ENCODE assay signal across 8 cellular contexts in the genomic region with DNA sequence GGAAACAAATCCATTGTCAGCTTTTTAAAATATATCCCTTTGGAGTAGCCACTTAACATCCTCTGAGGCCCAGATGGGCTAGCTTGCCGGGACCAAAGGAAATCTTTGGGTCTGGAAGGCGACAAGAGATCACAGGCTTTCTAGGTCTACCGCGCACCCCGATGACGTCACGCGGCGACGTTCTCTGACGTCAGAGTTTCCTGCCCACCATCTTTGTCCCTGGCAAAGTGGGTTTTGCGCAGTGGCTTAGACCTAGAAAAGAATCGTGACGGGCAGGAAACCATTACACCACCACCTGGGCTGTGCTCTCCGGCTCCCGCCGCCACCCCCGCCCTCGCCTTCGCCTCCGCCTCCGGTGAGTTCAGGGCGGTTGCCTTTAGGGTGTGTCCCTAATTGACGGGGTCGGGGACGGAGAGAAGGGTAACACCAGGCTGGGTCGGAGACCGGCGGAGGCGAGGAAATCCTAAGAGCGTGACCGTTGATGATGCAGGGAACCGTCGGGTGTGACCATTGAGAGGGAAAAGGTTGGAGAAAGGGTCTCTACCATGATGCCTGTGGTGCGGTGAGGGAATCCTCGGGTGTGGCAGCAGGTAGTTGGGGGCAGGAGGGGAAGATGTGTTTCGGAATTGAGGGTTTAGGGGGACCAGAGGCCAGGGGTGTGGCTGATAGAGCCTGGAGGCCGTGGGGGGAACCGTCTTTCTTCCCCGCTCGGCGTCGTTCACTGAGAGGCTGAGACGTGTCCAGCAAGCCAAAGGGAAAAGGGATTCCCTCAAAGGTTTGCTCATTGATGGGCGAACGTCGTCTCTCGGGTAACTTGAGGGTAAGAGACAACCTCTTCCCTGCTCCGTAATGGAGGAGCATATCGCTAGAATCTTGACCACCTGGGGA. TPM values are rescaled to one million over a fixed set of nuclear protein-coding genes. Genes with fewer than 3 reads are reported as not detected.
A peak's percentile ranks its signal among the peaks of the same experiment; 100 is the strongest.
DNase-seq lines count a peak whose midpoint lies in the region; ATAC-seq and TF ChIP-seq lines count a peak whose summit lies in the region.

Gene AP2B1, plus strand, starts transcription at position 249 of the 888 bp plus-strand sequence. CDS start 6,709 bp downstream, outside the sequence.

- ATAC-seq in HG02571 (IDR thresholded peaks at IDR 0.05; ENCODE audit: unreplicated experiment) (peak; percentile 84), SK-N-SH treated with all-trans-retinoic acid at 6 μM for 48 hours (peak; percentile 94)

- no peaks in the 10 kb centered on the region for H3K36me3 Mint-ChIP-seq in activated naive CD4-positive, alpha-beta T cell treated with anti-CD3 and anti-CD28 coated beads, Interleukin-2, amount 50 U/mL, for 24 hours

- peak within 1 kb of the TSS; percentile 98 for H3K4me3 Mint-ChIP-seq in activated naive CD4-positive, alpha-beta T cell treated with anti-CD3 and anti-CD28 coated beads, Interleukin-2, amount 50 U/mL, for 24 hours

- peak within 1 kb of the TSS; percentile 99 for H3K27ac Mint-ChIP-seq in activated naive CD4-positive, alpha-beta T cell treated with anti-CD3 and anti-CD28 coated beads, Interleukin-2, amount 50 U/mL, for 24 hours

- H3K9me3 Mint-ChIP-seq in activated naive CD4-positive, alpha-beta T cell treated with anti-CD3 and anti-CD28 coated beads, Interleukin-2, amount 50 U/mL, for 24 hours = no peaks in the 10 kb centered on the region

- H3K27ac ChIP-seq in temporal lobe (ENCODE audit: low read depth, low read length) = peak within 1 kb of the TSS; percentile 80

- H3K4me1 Mint-ChIP-seq in activated naive CD4-positive, alpha-beta T cell treated with anti-CD3 and anti-CD28 coated beads, Interleukin-2, amount 50 U/mL, for 24 hours = peaks cover 40% of the 10 kb centered on the region

- DNase-seq in GM04504 (ENCODE audit: low read depth) = peak; percentile 91
- DNase-seq in NCI-H1092 (lab: John Stamatoyannopoulos, UW) = peak; percentile 90
- DNase-seq in glomerular endothelial cell (ENCODE audit: extremely low read depth, low read depth, low spot score) = peak; percentile 91
- peak; percentile 87 for DNase-seq in occipital lobe (lab: John Stamatoyannopoulos, UW)

- H3K27me3 Mint-ChIP-seq in activated naive CD4-positive, alpha-beta T cell treated with anti-CD3 and anti-CD28 coated beads, Interleukin-2, amount 50 U/mL, for 24 hours = no peaks in the 10 kb centered on the region

TF ChIP-seq in SK-N-SH treated with all-trans-retinoic acid at 6 μM for 48 hours, 23 proteins besides CTCF, POLR2A, EP300 and RAD21:
- TF ChIP-seq POU6F1 (CRISPR knock-in tag; IDR thresholded peaks at IDR 0.05; ENCODE audit: borderline replicate concordance, low read depth) (no peak), OSR1 (CRISPR knock-in tag; IDR thresholded peaks at IDR 0.05) (no peak), RARB (CRISPR knock-in tag; IDR thresholded peaks at IDR 0.05) (no peak), TCF4 (CRISPR knock-in tag; IDR thresholded peaks at IDR 0.05; ENCODE audit: borderline replicate concordance) (no peak), ZFP30 (CRISPR knock-in tag; IDR thresholded peaks at IDR 0.05) (no peak), GLIS3 (CRISPR knock-in tag; IDR thresholded peaks at IDR 0.05) (no peak), TOX (CRISPR knock-in tag; IDR thresholded peaks at IDR 0.05; ENCODE audit: borderline replicate concordance) (no peak), CSDC2 (CRISPR knock-in tag; IDR thresholded peaks at IDR 0.05) (peak; percentile 81; the same call in 1 of the 2 replicates), ZC3H10 (CRISPR knock-in tag; IDR thresholded peaks at IDR 0.05) (no peak), BACH2 (CRISPR knock-in tag; IDR thresholded peaks at IDR 0.05; ENCODE audit: borderline replicate concordance) (no peak), ARNTL (CRISPR knock-in tag; IDR thresholded peaks at IDR 0.05; ENCODE audit: borderline replicate concordance, low read depth) (no peak), ISL1 (CRISPR knock-in tag; IDR thresholded peaks at IDR 0.05) (no peak), ZNF70 (CRISPR knock-in tag; IDR thresholded peaks at IDR 0.05) (peak; percentile 34; the same call in 1 of the 2 replicates), ZNF8 (CRISPR knock-in tag; IDR thresholded peaks at IDR 0.05) (no peak), TSHZ2 (CRISPR knock-in tag; IDR thresholded peaks at IDR 0.05) (peak; percentile 80), ZNF565 (CRISPR knock-in tag; conservative IDR thresholded peaks at IDR 0.05; ENCODE audit: low read depth) (0 out of 2 replicates have a peak, but pooled peaks have one; percentile 30), ZFP3 (CRISPR knock-in tag; IDR thresholded peaks at IDR 0.05) (peak; percentile 66; the same call in 1 of the 2 replicates)
- TF ChIP-seq, protein P1, sequence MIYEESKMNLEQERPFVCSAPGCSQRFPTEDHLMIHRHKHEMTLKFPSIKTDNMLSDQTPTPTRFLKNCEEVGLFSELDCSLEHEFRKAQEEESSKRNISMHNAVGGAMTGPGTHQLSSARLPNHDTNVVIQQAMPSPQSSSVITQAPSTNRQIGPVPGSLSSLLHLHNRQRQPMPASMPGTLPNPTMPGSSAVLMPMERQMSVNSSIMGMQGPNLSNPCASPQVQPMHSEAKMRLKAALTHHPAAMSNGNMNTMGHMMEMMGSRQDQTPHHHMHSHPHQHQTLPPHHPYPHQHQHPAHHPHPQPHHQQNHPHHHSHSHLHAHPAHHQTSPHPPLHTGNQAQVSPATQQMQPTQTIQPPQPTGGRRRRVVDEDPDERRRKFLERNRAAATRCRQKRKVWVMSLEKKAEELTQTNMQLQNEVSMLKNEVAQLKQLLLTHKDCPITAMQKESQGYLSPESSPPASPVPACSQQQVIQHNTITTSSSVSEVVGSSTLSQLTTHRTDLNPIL (CRISPR knock-in tag; IDR thresholded peaks at IDR 0.05; ENCODE audit: low read depth) = no peak
TF ChIP-seq in SK-N-SH treated with all-trans-retinoic acid at 6 μM for 48 hours: peak in this region for 5.

RNA-seq across cellular contexts. Expression of gene AP2B1, which starts in this region (rescaled TPM):
- total RNA-seq in glomerular endothelial cell = 168 and 203 TPM in 2 replicates
- 123 TPM for total RNA-seq in occipital lobe
- 216 TPM for total RNA-seq in temporal lobe

Comparison
In these comparisons a context has a peak if more than half of its experiments do, and no peak if none do; other contexts are left out.
1. Peak in every context shown above with its lines: DNase-seq, ATAC-seq and H3K27ac ChIP-seq.